14 cellular contexts compared by ENCODE assay signal in the genomic region with DNA sequence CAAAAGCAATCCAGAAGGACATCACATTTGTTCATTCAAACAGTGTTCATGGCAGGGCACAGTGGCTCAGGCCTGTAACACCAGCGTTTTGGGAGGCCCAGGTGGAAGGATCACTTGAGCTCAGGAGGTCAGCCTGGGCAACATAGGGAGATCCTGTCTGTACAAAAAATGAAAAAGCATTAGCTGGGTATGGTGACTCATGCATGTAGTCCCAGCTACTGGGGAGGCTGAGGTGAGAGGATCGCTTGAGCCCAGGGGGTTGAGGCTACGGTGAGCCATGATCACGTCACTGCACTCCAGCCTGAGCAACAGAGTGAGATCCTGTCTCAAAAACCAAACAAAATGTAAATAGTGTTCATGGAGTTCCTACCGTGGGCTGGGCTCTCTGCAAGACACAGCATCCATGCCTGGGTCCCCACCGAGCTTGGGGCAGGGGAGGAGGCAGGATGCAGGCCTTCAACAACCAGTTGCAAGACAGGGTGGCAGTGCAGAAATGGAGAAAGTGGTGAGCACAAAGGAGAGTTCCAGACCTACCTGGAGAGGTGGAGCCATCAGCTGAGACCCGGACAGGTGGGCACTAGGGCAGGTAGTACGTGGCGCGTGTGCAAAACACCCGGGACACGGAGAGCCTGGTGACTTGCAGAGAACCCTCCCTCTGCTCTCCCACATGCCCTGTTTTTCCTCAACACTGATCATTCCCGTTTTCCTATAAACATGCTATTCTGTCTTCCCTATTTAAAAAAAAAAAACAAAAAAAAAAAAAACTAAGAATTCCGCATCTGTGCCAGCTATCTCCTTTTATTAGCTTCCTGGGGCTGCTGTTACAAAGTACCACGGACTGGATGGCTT.
A peak's percentile ranks its signal among the peaks of the same experiment; 100 is the strongest.
DNase-seq lines count a peak whose midpoint lies in the region; TF ChIP-seq lines count a peak whose summit lies in the region.
"Had no signal": no experiment of that assay in that cellular context is flagged by ENCODE, and none has a peak within 500 bp of the region (broad histone marks: within the 10 kb centered on the region; RNA-seq: fewer than 3 reads in every experiment).

No MANE protein-coding gene starts in this region.

- H3K4me1 ChIP-seq in ACC112 (ENCODE audit: control insufficient read depth, insufficient read depth, low read length, unreplicated experiment) (peaks cover 36% of the 10 kb centered on the region), HEK293 (ENCODE audit: control insufficient read depth, insufficient read depth, low read length) (peaks cover 3% of the 10 kb centered on the region; the same call in 1 of the 2 replicates)

- H3K27me3 Mint-ChIP-seq in chondrocyte (ENCODE audit: low read depth) (no peaks in the 10 kb centered on the region), osteocyte (ENCODE audit: unreplicated experiment) (no peaks in the 10 kb centered on the region), progenitor cell of endocrine pancreas (no peaks in the 10 kb centered on the region)
- H3K27me3 Mint-ChIP-seq: dendritic cell treated with granulocyte-macrophage colony-stimulating factor and Interleukin-4, amounts not matched to agents 40 ng/mL and 50 ng/mL, for 4 days had no signal

- POLR2A ChIA-PET in HEK293 (lab: Yijun Ruan, JAX) (interaction anchor here (1.3 to 1.7 kb wide), 3 partner anchors 8 to 14 kb away, joined by 4 to 5 read pairs (median 5); no protein-coding TSS in a partner anchor), RWPE1 (lab: Yijun Ruan, JAX; ENCODE audit: low non-redundant PET) (interaction anchor here (0.6 kb wide), 1 partner anchor 103 kb away, joined by 6 read pairs; no protein-coding TSS in a partner anchor)

- H3K79me2 ChIP-seq in ACC112 (ENCODE audit: control insufficient read depth, insufficient read depth, low read length, unreplicated experiment), result no peaks in the 10 kb centered on the region
- H3K79me2 ChIP-seq: parathyroid adenoma had no signal

- no peaks in the 10 kb centered on the region for H3K27me3 ChIP-seq in ACC112 (ENCODE audit: insufficient read depth, low read length)

- H3K4me1 Mint-ChIP-seq in chondrocyte (ENCODE audit: low read depth) (peaks cover 47% of the 10 kb centered on the region), osteocyte (ENCODE audit: unreplicated experiment) (peaks cover 54% of the 10 kb centered on the region), progenitor cell of endocrine pancreas (ENCODE audit: low read depth) (peaks cover 23% of the 10 kb centered on the region)

- no peaks in the 10 kb centered on the region for H3K36me3 ChIP-seq in ACC112 (ENCODE audit: insufficient read depth, low read length)
- no peaks in the 10 kb centered on the region for H3K36me3 ChIP-seq in HEK293 (ENCODE audit: control insufficient read depth in 2 of 2, insufficient read depth in 1 of 2, low read length in 2 of 2)

- H3K4me3 Mint-ChIP-seq in chondrocyte (ENCODE audit: unreplicated experiment), result no peak overlapping the region
- H3K4me3 Mint-ChIP-seq in osteocyte (ENCODE audit: unreplicated experiment), result no peak overlapping the region
- H3K4me3 Mint-ChIP-seq in progenitor cell of endocrine pancreas (ENCODE audit: low read depth), result no peak overlapping the region
- H3K4me3 Mint-ChIP-seq: dendritic cell treated with granulocyte-macrophage colony-stimulating factor and Interleukin-4, amounts not matched to agents 40 ng/mL and 50 ng/mL, for 4 days had no signal

- no peak overlapping the region for H3K27ac Mint-ChIP-seq in chondrocyte (ENCODE audit: unreplicated experiment)
- H3K27ac Mint-ChIP-seq in osteocyte (ENCODE audit: unreplicated experiment), result peak overlapping the region; percentile 99
- no peak overlapping the region for H3K27ac Mint-ChIP-seq in progenitor cell of endocrine pancreas

- H3K9me3 ChIP-seq in HEK293 (ENCODE audit: control insufficient read depth, insufficient read depth, low read depth, low read length), result no peaks in the 10 kb centered on the region

- peak; percentile 39 for DNase-seq in chondrocyte (ENCODE audit: low spot score)
- no peak for DNase-seq in osteocyte (ENCODE audit: extremely low spot score, unreplicated experiment)
- no peak for DNase-seq in NCI-H2196 (lab: John Stamatoyannopoulos, UW; ENCODE audit: unreplicated experiment)
- DNase-seq in UCSD-AML1 (lab: John Stamatoyannopoulos, UW; ENCODE audit: unreplicated experiment), result no peak
- no peak for DNase-seq in RWPE1 (ENCODE audit: low spot score)
- DNase-seq in progenitor cell of endocrine pancreas (ENCODE audit: low spot score, unreplicated experiment), result no peak
- DNase-seq: amniotic stem cell, C1 segment of cervical spinal cord, NCI-H526 treated with DMSO at 0.1 percent for 48 hours had no signal

- H2AFZ ChIP-seq in ACC112 (ENCODE audit: low read length, unreplicated experiment), result no peak overlapping the region
- H2AFZ ChIP-seq: parathyroid adenoma had no signal

- CTCF ChIA-PET in HEK293 (lab: Yijun Ruan, JAX), result interaction anchor here (0.5 to 1.9 kb wide), 5 partner anchors 13 to 1199 kb away, joined by 3 to 4 read pairs (median 4); no protein-coding TSS in a partner anchor
- CTCF ChIA-PET in RWPE1 (lab: Yijun Ruan, JAX), result interaction anchor here (0.6 kb wide), 1 partner anchor 608 kb away, joined by 3 read pairs; no protein-coding TSS in a partner anchor

- TF ChIP-seq CTCF in HEK293 (tag by site-specific recombination; IDR thresholded peaks at IDR 0.05), result no peak
- no peak for TF ChIP-seq CTCF in chondrocyte (IDR thresholded peaks at IDR 0.05)
- TF ChIP-seq CTCF in osteocyte (IDR thresholded peaks at IDR 0.05), result no peak
- TF ChIP-seq CTCF in RWPE1 (conservative IDR thresholded peaks at IDR 0.05; ENCODE audit: low read depth), result no peak
- TF ChIP-seq CTCF in progenitor cell of endocrine pancreas (IDR thresholded peaks at IDR 0.05; ENCODE audit: unreplicated experiment), result no peak

- H3K27ac ChIP-seq in ACC112 (ENCODE audit: low read depth, low read length) (peak overlapping the region; percentile 100; the same call in 1 of the 2 replicates), HEK293 (ENCODE audit: extremely low read depth, low read depth, low read length) (no peak overlapping the region), RWPE1 (no peak overlapping the region; the same call in 1 of the 2 replicates)
- H3K27ac ChIP-seq: KMS-11, parathyroid adenoma had no signal

- H3K4me3 ChIP-seq in ACC112 (ENCODE audit: low read depth, low read length) (no peak overlapping the region), HEK293 (ENCODE audit: low read depth, low read length) (no peak overlapping the region)

- H3K36me3 Mint-ChIP-seq in chondrocyte (ENCODE audit: low read depth) (no peaks in the 10 kb centered on the region), osteocyte (ENCODE audit: unreplicated experiment) (no peaks in the 10 kb centered on the region), progenitor cell of endocrine pancreas (ENCODE audit: insufficient read depth) (no peaks in the 10 kb centered on the region)

- H3K9me3 Mint-ChIP-seq in chondrocyte (ENCODE audit: low read depth) (no peaks in the 10 kb centered on the region), osteocyte (ENCODE audit: unreplicated experiment) (no peaks in the 10 kb centered on the region), progenitor cell of endocrine pancreas (ENCODE audit: low read depth) (peaks cover 3% of the 10 kb centered on the region)
- H3K9me3 Mint-ChIP-seq: dendritic cell treated with granulocyte-macrophage colony-stimulating factor and Interleukin-4, amounts not matched to agents 40 ng/mL and 50 ng/mL, for 4 days had no signal

TF ChIP-seq in HEK293, 187 proteins besides CTCF, POLR2A, EP300 and RAD21 (continues in another document):
- TF ChIP-seq ZIC2 (tag by site-specific recombination; IDR thresholded peaks at IDR 0.05), result peak; percentile 58
- TF ChIP-seq ZNF121 (tag by site-specific recombination; IDR thresholded peaks at IDR 0.05), result 0 out of 2 replicates have a peak, but pooled peaks have one; percentile 57
- TF ChIP-seq ZNF404 (tag by site-specific recombination; IDR thresholded peaks at IDR 0.05), result no peak
- TF ChIP-seq, protein P1, sequence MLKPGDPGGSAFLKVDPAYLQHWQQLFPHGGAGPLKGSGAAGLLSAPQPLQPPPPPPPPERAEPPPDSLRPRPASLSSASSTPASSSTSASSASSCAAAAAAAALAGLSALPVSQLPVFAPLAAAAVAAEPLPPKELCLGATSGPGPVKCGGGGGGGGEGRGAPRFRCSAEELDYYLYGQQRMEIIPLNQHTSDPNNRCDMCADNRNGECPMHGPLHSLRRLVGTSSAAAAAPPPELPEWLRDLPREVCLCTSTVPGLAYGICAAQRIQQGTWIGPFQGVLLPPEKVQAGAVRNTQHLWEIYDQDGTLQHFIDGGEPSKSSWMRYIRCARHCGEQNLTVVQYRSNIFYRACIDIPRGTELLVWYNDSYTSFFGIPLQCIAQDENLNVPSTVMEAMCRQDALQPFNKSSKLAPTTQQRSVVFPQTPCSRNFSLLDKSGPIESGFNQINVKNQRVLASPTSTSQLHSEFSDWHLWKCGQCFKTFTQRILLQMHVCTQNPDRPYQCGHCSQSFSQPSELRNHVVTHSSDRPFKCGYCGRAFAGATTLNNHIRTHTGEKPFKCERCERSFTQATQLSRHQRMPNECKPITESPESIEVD (tag by site-specific recombination; IDR thresholded peaks at IDR 0.05), result no peak
- no peak for TF ChIP-seq ZNF521 (tag by site-specific recombination; IDR thresholded peaks at IDR 0.05)
- TF ChIP-seq SCRT1 (tag by site-specific recombination; IDR thresholded peaks at IDR 0.05; ENCODE audit: borderline replicate concordance), result no peak
- no peak for TF ChIP-seq ZNF391 (tag by site-specific recombination; IDR thresholded peaks at IDR 0.05; ENCODE audit: borderline replicate concordance, low read depth)
- no peak for TF ChIP-seq ZNF626 (tag by site-specific recombination; IDR thresholded peaks at IDR 0.05)
- TF ChIP-seq, protein P2, sequence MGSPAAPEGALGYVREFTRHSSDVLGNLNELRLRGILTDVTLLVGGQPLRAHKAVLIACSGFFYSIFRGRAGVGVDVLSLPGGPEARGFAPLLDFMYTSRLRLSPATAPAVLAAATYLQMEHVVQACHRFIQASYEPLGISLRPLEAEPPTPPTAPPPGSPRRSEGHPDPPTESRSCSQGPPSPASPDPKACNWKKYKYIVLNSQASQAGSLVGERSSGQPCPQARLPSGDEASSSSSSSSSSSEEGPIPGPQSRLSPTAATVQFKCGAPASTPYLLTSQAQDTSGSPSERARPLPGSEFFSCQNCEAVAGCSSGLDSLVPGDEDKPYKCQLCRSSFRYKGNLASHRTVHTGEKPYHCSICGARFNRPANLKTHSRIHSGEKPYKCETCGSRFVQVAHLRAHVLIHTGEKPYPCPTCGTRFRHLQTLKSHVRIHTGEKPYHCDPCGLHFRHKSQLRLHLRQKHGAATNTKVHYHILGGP (tag by site-specific recombination; IDR thresholded peaks at IDR 0.05), result no peak
- TF ChIP-seq ZNF133 (tag by site-specific recombination; IDR thresholded peaks at IDR 0.05), result no peak
- TF ChIP-seq GLIS1 (tag by site-specific recombination; IDR thresholded peaks at IDR 0.05), result peak; percentile 19; the same call in 1 of the 2 replicates
- no peak for TF ChIP-seq ZNF623 (tag by site-specific recombination; IDR thresholded peaks at IDR 0.05)
- TF ChIP-seq IKZF3 (tag by site-specific recombination; IDR thresholded peaks at IDR 0.05), result no peak
- TF ChIP-seq GLI4 (tag by site-specific recombination; IDR thresholded peaks at IDR 0.05), result no peak
